ENCODE assay signal across 8 cellular contexts in genomic region chr21:37435120-37435519, GRCh38.
DNase-seq lines count a peak whose midpoint lies in the region; ATAC-seq lines count a peak whose summit lies in the region.

No MANE protein-coding gene starts in this region.

- in situ Hi-C loops in HAP-1 (cut with MboI; ENCODE audit: low sequenced_read_pairs): no loop called here

- H4K91ac ChIP-seq in neuronal stem cell (ENCODE audit: low read depth, low read length, poor library complexity): no peak overlapping the region

- H3K27ac ChIP-seq in neuronal stem cell (replicated peaks; ENCODE audit: low read length): no peak overlapping the region

- no peaks in the 10 kb centered on the region for H3K27me3 ChIP-seq in HAP-1 (ENCODE audit: low read depth)
- H3K27me3 ChIP-seq in neuronal stem cell (ENCODE audit: control insufficient read depth in 3 of 3, insufficient read depth in 3 of 3, low read depth in 1 of 3, low read length in 3 of 3): no peaks in the 10 kb centered on the region

- DNase-seq in AG08396 (ENCODE audit: low spot score) (peak; percentile 51), HAP-1 (ENCODE audit: low spot score in 2 of 2) (peak; percentile 78 to 91), NCI-H526 (lab: John Stamatoyannopoulos, UW) (peak; percentile 95 to 97), foreskin melanocyte (peak; percentile 93), neuronal stem cell (ENCODE audit: low spot score) (peak; percentile 87)
- DNase-seq in activated gamma-delta T cell treated with anti-CD3 and anti-CD28 coated beads, Interleukin-2, amount 50 U/mL, for 16 hours (ENCODE audit: low read depth): peak; percentile 31

- no peak overlapping the region for H3K14ac ChIP-seq in neuronal stem cell (ENCODE audit: low read length)

- no peak overlapping the region for H3K4ac ChIP-seq in neuronal stem cell (ENCODE audit: low read length)

- no peak overlapping the region for H3K18ac ChIP-seq in neuronal stem cell (ENCODE audit: low read length)

- no peak overlapping the region for H4K8ac ChIP-seq in neuronal stem cell (ENCODE audit: low read depth, low read length)

- H3K23ac ChIP-seq in neuronal stem cell (ENCODE audit: low read depth, low read length, poor library complexity): no peak overlapping the region

- H3K9me3 ChIP-seq in HAP-1 (no peaks in the 10 kb centered on the region), neuronal stem cell (replicated peaks in 1 of 2; ENCODE audit: control insufficient read depth in 2 of 2, insufficient read depth in 1 of 2, low read depth in 1 of 2, low read length in 2 of 2) (peaks cover 0 to 18% of the 10 kb centered on the region in 2 donors)

- H3K4me3 ChIP-seq in HAP-1 (no peak overlapping the region), neuronal stem cell (ENCODE audit: low read length in 2 of 2) (no peak overlapping the region)

- H2AK5ac ChIP-seq in neuronal stem cell (ENCODE audit: low read depth, low read length): no peak overlapping the region

- H2AFZ ChIP-seq in neuronal stem cell (ENCODE audit: low read length): no peak overlapping the region

- no peak overlapping the region for H2BK5ac ChIP-seq in neuronal stem cell (ENCODE audit: low read length)

- H3K4me1 ChIP-seq in HAP-1: peaks cover 14% of the 10 kb centered on the region
- H3K4me1 ChIP-seq in neuronal stem cell (ENCODE audit: control insufficient read depth in 2 of 2, insufficient read depth in 1 of 2, low read depth in 1 of 2, low read length in 2 of 2): peaks cover 5 to 7% of the 10 kb centered on the region in 2 donors

- H3K4me2 ChIP-seq in neuronal stem cell (ENCODE audit: insufficient read depth, low read length, poor library complexity, severe bottlenecking): no peak overlapping the region

- ATAC-seq in GM21390 (IDR thresholded peaks at IDR 0.05; ENCODE audit: unreplicated experiment): no peak
- ATAC-seq in GM21737 (IDR thresholded peaks at IDR 0.05; ENCODE audit: unreplicated experiment): no peak

- no peak overlapping the region for H2BK15ac ChIP-seq in neuronal stem cell (ENCODE audit: low read length)

- WGBS in neuronal stem cell (ENCODE audit: extremely low coverage in 2 of 2, insufficient read length in 2 of 2, insufficient replicate concordance in 1 of 2), 2 donors: no CpG with 5 or more reads among the region's 6 CpGs

- no peak overlapping the region for H3K9ac ChIP-seq in neuronal stem cell (ENCODE audit: low read depth, low read length, poor library complexity)

- no peaks in the 10 kb centered on the region for H3K36me3 ChIP-seq in HAP-1 (replicated peaks)
- peaks cover 1 to 39% of the 10 kb centered on the region in 2 donors for H3K36me3 ChIP-seq in neuronal stem cell (replicated peaks in 1 of 2; ENCODE audit: control insufficient read depth in 2 of 2, insufficient read depth in 2 of 2, low read length in 2 of 2)

- no peak overlapping the region for H2BK12ac ChIP-seq in neuronal stem cell (ENCODE audit: low read length)

- peaks cover 3% of the 10 kb centered on the region for H3K79me1 ChIP-seq in neuronal stem cell (ENCODE audit: low read depth, low read length)

- no peak overlapping the region for H2BK120ac ChIP-seq in neuronal stem cell (ENCODE audit: low read depth, low read length)

Comparison
In these comparisons a context has a peak if more than half of its experiments do, and no peak if none do; other contexts are left out.
1. DNase-seq: peak in every context shown above with its lines; median percentile 96 in NCI-H526; 93 in foreskin melanocyte; 87 in neuronal stem cell; 84 in HAP-1; 51 in AG08396; 31 in activated gamma-delta T cell treated with anti-CD3 and anti-CD28 coated beads, Interleukin-2, amount 50 U/mL, for 16 hours.